In the genomic region with DNA sequence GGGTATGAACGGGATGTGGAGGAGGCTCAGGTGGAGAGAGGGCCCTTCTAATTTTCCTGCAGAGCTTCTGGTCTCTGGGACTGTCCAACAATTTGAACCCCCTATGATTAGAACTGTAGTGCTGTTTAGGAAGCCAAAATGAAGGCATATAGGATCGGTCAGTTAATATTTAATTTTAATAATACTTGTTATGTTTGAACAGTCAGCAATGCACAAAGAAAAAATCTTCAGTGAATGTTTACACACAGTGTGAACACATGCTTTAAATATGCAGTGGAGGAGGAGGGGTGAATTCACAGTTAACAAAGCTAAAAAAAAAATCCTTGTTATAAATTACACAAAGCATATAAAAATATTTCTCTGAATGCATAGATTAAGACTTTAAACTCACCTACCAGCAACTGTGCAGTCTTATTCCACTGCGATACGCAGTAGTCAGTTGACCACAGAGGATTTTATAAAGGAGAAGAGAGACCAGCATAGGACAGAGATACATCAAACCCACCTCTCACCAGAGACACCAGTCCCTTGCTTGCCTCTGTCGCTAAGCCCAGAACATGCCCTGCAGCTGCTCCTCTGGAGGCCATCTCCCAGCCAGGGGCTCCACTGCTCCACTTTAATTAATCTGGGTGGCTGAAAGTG, we compare ENCODE assay signal across 1 cellular context.
TF ChIP-seq lines count a peak whose summit lies in the region.

No MANE protein-coding gene starts in this region.

TF ChIP-seq in A549, 52 proteins besides CTCF, POLR2A, EP300 and RAD21 (continued from another document):
- no peak for TF ChIP-seq HOXB13 (CRISPR knock-in tag; IDR thresholded peaks at IDR 0.05; ENCODE audit: low read depth)
- peak; percentile 90 for TF ChIP-seq JUNB (IDR thresholded peaks at IDR 0.05)
- TF ChIP-seq CHD2 (IDR thresholded peaks at IDR 0.05; ENCODE audit: low read length, partially characterized antibody), result peak; percentile 50
- TF ChIP-seq EHMT2 (IDR thresholded peaks at IDR 0.05; ENCODE audit: low read depth), result no peak
- no peak for TF ChIP-seq KDM5A (IDR thresholded peaks at IDR 0.05)
- no peak for TF ChIP-seq HOXB5 (CRISPR knock-in tag; IDR thresholded peaks at IDR 0.05)
- no peak for TF ChIP-seq ZNF302 (CRISPR knock-in tag; IDR thresholded peaks at IDR 0.05)
- TF ChIP-seq CHD4 (IDR thresholded peaks at IDR 0.05; ENCODE audit: borderline replicate concordance), result no peak
- TF ChIP-seq NPAS2 (CRISPR knock-in tag; IDR thresholded peaks at IDR 0.05; ENCODE audit: borderline replicate concordance), result no peak
- TF ChIP-seq GATA3 (IDR thresholded peaks at IDR 0.05; ENCODE audit: borderline replicate concordance), result peak; percentile 84
- TF ChIP-seq TFCP2L1 (CRISPR knock-in tag; IDR thresholded peaks at IDR 0.05), result 0 out of 2 replicates have a peak, but pooled peaks have one; percentile 14
- TF ChIP-seq SMC3 (IDR thresholded peaks at IDR 0.05), result peak; percentile 32; the same call in 1 of the 3 replicates
- TF ChIP-seq, protein P1, sequence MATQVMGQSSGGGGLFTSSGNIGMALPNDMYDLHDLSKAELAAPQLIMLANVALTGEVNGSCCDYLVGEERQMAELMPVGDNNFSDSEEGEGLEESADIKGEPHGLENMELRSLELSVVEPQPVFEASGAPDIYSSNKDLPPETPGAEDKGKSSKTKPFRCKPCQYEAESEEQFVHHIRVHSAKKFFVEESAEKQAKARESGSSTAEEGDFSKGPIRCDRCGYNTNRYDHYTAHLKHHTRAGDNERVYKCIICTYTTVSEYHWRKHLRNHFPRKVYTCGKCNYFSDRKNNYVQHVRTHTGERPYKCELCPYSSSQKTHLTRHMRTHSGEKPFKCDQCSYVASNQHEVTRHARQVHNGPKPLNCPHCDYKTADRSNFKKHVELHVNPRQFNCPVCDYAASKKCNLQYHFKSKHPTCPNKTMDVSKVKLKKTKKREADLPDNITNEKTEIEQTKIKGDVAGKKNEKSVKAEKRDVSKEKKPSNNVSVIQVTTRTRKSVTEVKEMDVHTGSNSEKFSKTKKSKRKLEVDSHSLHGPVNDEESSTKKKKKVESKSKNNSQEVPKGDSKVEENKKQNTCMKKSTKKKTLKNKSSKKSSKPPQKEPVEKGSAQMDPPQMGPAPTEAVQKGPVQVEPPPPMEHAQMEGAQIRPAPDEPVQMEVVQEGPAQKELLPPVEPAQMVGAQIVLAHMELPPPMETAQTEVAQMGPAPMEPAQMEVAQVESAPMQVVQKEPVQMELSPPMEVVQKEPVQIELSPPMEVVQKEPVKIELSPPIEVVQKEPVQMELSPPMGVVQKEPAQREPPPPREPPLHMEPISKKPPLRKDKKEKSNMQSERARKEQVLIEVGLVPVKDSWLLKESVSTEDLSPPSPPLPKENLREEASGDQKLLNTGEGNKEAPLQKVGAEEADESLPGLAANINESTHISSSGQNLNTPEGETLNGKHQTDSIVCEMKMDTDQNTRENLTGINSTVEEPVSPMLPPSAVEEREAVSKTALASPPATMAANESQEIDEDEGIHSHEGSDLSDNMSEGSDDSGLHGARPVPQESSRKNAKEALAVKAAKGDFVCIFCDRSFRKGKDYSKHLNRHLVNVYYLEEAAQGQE (IDR thresholded peaks at IDR 0.05), result no peak
- TF ChIP-seq MAFK (IDR thresholded peaks at IDR 0.05; ENCODE audit: partially characterized antibody), result no peak
- TF ChIP-seq HDAC2 (IDR thresholded peaks at IDR 0.05), result no peak
- TF ChIP-seq ZSCAN20 (CRISPR knock-in tag; IDR thresholded peaks at IDR 0.05), result no peak
- peak; percentile 81; the same call in 1 of the 2 replicates for TF ChIP-seq FOSL2 (IDR thresholded peaks at IDR 0.05)
- TF ChIP-seq FOSL2 (CRISPR knock-in tag; IDR thresholded peaks at IDR 0.05), result peak; percentile 95
- TF ChIP-seq FOXS1 (CRISPR knock-in tag; IDR thresholded peaks at IDR 0.05), result 0 out of 2 replicates have a peak, but pooled peaks have one; percentile 48
- TF ChIP-seq MAZ (IDR thresholded peaks at IDR 0.05; ENCODE audit: borderline replicate concordance, low read depth, low read length), result no peak
- 0 out of 2 replicates have a peak, but pooled peaks have one; percentile 74 for TF ChIP-seq MYC (IDR thresholded peaks at IDR 0.05; ENCODE audit: borderline replicate concordance, low read length)
- TF ChIP-seq, protein P2, sequence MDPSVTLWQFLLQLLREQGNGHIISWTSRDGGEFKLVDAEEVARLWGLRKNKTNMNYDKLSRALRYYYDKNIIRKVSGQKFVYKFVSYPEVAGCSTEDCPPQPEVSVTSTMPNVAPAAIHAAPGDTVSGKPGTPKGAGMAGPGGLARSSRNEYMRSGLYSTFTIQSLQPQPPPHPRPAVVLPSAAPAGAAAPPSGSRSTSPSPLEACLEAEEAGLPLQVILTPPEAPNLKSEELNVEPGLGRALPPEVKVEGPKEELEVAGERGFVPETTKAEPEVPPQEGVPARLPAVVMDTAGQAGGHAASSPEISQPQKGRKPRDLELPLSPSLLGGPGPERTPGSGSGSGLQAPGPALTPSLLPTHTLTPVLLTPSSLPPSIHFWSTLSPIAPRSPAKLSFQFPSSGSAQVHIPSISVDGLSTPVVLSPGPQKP (IDR thresholded peaks at IDR 0.05; ENCODE audit: low read depth, low read length), result no peak
- TF ChIP-seq, protein P3, sequence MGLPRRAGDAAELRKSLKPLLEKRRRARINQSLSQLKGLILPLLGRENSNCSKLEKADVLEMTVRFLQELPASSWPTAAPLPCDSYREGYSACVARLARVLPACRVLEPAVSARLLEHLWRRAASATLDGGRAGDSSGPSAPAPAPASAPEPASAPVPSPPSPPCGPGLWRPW (IDR thresholded peaks at IDR 0.05), result no peak
- TF ChIP-seq, protein P4, sequence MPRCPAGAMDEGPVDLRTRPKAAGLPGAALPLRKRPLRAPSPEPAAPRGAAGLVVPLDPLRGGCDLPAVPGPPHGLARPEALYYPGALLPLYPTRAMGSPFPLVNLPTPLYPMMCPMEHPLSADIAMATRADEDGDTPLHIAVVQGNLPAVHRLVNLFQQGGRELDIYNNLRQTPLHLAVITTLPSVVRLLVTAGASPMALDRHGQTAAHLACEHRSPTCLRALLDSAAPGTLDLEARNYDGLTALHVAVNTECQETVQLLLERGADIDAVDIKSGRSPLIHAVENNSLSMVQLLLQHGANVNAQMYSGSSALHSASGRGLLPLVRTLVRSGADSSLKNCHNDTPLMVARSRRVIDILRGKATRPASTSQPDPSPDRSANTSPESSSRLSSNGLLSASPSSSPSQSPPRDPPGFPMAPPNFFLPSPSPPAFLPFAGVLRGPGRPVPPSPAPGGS (IDR thresholded peaks at IDR 0.05), result peak; percentile 74; the same call in 1 of the 3 replicates
- TF ChIP-seq ZC3H11A (IDR thresholded peaks at IDR 0.05), result no peak
- peak; percentile 76 to 90; a peak in 4 of 5 replicates for TF ChIP-seq JUN (IDR thresholded peaks at IDR 0.05)
- TF ChIP-seq TP53 (CRISPR knock-in tag; IDR thresholded peaks at IDR 0.05), result no peak
- TF ChIP-seq, protein P5, sequence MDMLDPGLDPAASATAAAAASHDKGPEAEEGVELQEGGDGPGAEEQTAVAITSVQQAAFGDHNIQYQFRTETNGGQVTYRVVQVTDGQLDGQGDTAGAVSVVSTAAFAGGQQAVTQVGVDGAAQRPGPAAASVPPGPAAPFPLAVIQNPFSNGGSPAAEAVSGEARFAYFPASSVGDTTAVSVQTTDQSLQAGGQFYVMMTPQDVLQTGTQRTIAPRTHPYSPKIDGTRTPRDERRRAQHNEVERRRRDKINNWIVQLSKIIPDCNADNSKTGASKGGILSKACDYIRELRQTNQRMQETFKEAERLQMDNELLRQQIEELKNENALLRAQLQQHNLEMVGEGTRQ (IDR thresholded peaks at IDR 0.05), result no peak
- no peak for TF ChIP-seq CBX8 (IDR thresholded peaks at IDR 0.05)
- TF ChIP-seq, protein P6, sequence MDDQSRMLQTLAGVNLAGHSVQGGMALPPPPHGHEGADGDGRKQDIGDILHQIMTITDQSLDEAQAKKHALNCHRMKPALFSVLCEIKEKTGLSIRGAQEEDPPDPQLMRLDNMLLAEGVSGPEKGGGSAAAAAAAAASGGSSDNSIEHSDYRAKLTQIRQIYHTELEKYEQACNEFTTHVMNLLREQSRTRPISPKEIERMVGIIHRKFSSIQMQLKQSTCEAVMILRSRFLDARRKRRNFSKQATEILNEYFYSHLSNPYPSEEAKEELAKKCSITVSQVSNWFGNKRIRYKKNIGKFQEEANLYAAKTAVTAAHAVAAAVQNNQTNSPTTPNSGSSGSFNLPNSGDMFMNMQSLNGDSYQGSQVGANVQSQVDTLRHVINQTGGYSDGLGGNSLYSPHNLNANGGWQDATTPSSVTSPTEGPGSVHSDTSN (IDR thresholded peaks at IDR 0.05), result no peak
- TF ChIP-seq NFE2L2 (conservative IDR thresholded peaks at IDR 0.05; ENCODE audit: low read length), result no peak
- TF ChIP-seq RARB (CRISPR knock-in tag; IDR thresholded peaks at IDR 0.05), result no peak; the same call in 1 of the 2 replicates
- TF ChIP-seq RNF2 (IDR thresholded peaks at IDR 0.05; ENCODE audit: borderline replicate concordance, low read depth), result no peak
- TF ChIP-seq CEBPB (IDR thresholded peaks at IDR 0.05), result peak in 1 of 2 experiments; percentile 66; a peak in 2 of 4 replicates
TF ChIP-seq in A549: peak in this region for 11.
